Comparison of ENCODE assay signal across 9 cellular contexts in genomic region chr1:155137129-155137528, GRCh38. TPM values are rescaled to one million over a fixed set of nuclear protein-coding genes. Genes with fewer than 3 reads are reported as not detected.
DNase-seq lines count a peak whose midpoint lies in the region; ATAC-seq and TF ChIP-seq lines count a peak whose summit lies in the region.
"Had no signal": no experiment of that assay in that cellular context is flagged by ENCODE, and none has a peak within 500 bp of the region (broad histone marks: within the 10 kb centered on the region; RNA-seq: fewer than 3 reads in every experiment).

No MANE protein-coding gene starts in this region.

- H3K36me3 ChIP-seq in GM06990 (ENCODE audit: control insufficient read depth, insufficient read depth, low read length), result peaks cover 9% of the 10 kb centered on the region
- H3K36me3 ChIP-seq in SU-DHL-6 (ENCODE audit: low read length), result no peaks in the 10 kb centered on the region
- peaks cover 12 to 42% (median 15%) of the 10 kb centered on the region in 3 donors for H3K36me3 ChIP-seq in esophagus squamous epithelium
- peaks cover 5 to 11% of the 10 kb centered on the region in 2 donors for H3K36me3 ChIP-seq in prostate gland
- H3K36me3 ChIP-seq: ovary had no signal

- no peaks in the 10 kb centered on the region for H4K20me1 ChIP-seq in SU-DHL-6 (ENCODE audit: low read depth, low read length)

- TF ChIP-seq CTCF in GM06990 (IDR thresholded peaks at IDR 0.05; ENCODE audit: insufficient read depth, low read length, poor library complexity, severe bottlenecking) (no peak), SU-DHL-6 (IDR thresholded peaks at IDR 0.05; ENCODE audit: insufficient read depth, low read length, poor library complexity, severe bottlenecking) (no peak), esophagus squamous epithelium (IDR thresholded peaks at IDR 0.05) (no peak), prostate gland (IDR thresholded peaks at IDR 0.05) (no peak)

- H3K9ac ChIP-seq in SU-DHL-6 (ENCODE audit: low read length), result peak overlapping the region; percentile 78

- WGBS in esophagus squamous epithelium, 2 donors, result 83% methylated on average over 1 of the region's 1 CpG; no CpG with 5 or more reads in 1 of the 2 donors
- 79% methylated on average over 1 of the region's 1 CpG for WGBS in prostate gland

- H3K9me3 ChIP-seq in SU-DHL-6 (ENCODE audit: insufficient read depth, low read length), result no peaks in the 10 kb centered on the region
- H3K9me3 ChIP-seq in esophagus squamous epithelium, result no peaks in the 10 kb centered on the region
- H3K9me3 ChIP-seq in prostate gland, result no peaks in the 10 kb centered on the region
- H3K9me3 ChIP-seq: ovary had no signal

- H3K4me1 ChIP-seq in esophagus squamous epithelium (peaks cover 25 to 80% (median 46%) of the 10 kb centered on the region in 3 donors), prostate gland (replicated peaks) (peaks cover 24% of the 10 kb centered on the region)

- no peaks in the 10 kb centered on the region for H3K27me3 ChIP-seq in GM06990 (replicated peaks; ENCODE audit: control insufficient read depth, insufficient read depth, low read length)
- H3K27me3 ChIP-seq in SU-DHL-6 (ENCODE audit: low read length), result no peaks in the 10 kb centered on the region
- H3K27me3 ChIP-seq in esophagus squamous epithelium, result no peaks in the 10 kb centered on the region
- no peaks in the 10 kb centered on the region for H3K27me3 ChIP-seq in prostate gland (replicated peaks; ENCODE audit: insufficient read depth)
- H3K27me3 ChIP-seq: ovary had no signal

- H2AFZ ChIP-seq in SU-DHL-6 (ENCODE audit: low read depth, low read length, severe bottlenecking), result no peak overlapping the region

- ATAC-seq in GM18502 (IDR thresholded peaks at IDR 0.05; ENCODE audit: poor library complexity, unreplicated experiment), result no peak

- DNase-seq in GM06990 (ENCODE audit: extremely low read depth, insufficient read length) (no peak), esophagus squamous epithelium (lab: John Stamatoyannopoulos, UW) (no peak), prostate gland (ENCODE audit: low spot score) (no peak), SKM-1 (lab: John Stamatoyannopoulos, UW; ENCODE audit: unreplicated experiment) (no peak), NCI-H1092 treated with DMSO at 0.1 percent for 48 hours (lab: John Stamatoyannopoulos, UW) (no peak), DMS53 treated with DMSO at 0.1 percent for 48 hours (lab: John Stamatoyannopoulos, UW; ENCODE audit: unreplicated experiment) (no peak)
- DNase-seq: ovary had no signal

- intact Hi-C loops in esophagus squamous epithelium (cut with DNase I) (no loop called here), prostate gland (cut with DNase I) (no loop called here)

- H3K9me2 ChIP-seq in SU-DHL-6 (replicated peaks; ENCODE audit: insufficient read depth, low read length), result no peaks in the 10 kb centered on the region

- TF ChIP-seq POLR2A in esophagus squamous epithelium (IDR thresholded peaks at IDR 0.05), result no peak
- no peak for TF ChIP-seq POLR2A in prostate gland (IDR thresholded peaks at IDR 0.05)

- H3K4me3 ChIP-seq in GM06990 (replicated peaks; ENCODE audit: low read depth, low read length), result peak overlapping the region; percentile 70
- H3K4me3 ChIP-seq in SU-DHL-6 (ENCODE audit: insufficient read depth, low read length, poor library complexity, severe bottlenecking), result no peak overlapping the region
- peak overlapping the region in 2 of 4 donors; percentile 77 to 85 for H3K4me3 ChIP-seq in esophagus squamous epithelium
- peak overlapping the region; percentile 49 to 58 for H3K4me3 ChIP-seq in prostate gland

- H3F3A ChIP-seq in SU-DHL-6 (ENCODE audit: insufficient read depth), result peaks cover 24% of the 10 kb centered on the region

- H3K79me2 ChIP-seq in SU-DHL-6 (ENCODE audit: insufficient read depth, low read length), result peaks cover 8% of the 10 kb centered on the region; the same call in 1 of the 2 replicates

- H3K27ac ChIP-seq in SU-DHL-6 (ENCODE audit: low read depth, low read length) (peak overlapping the region; percentile 74), esophagus squamous epithelium (peak overlapping the region; percentile 97 to 100 (median 99)), prostate gland (peak overlapping the region; percentile 94 to 97)
- H3K27ac ChIP-seq: ovary had no signal

- peak overlapping the region; percentile 76 for H3K4me2 ChIP-seq in SU-DHL-6 (ENCODE audit: low read depth, low read length, poor library complexity, severe bottlenecking)

RNA-seq across cellular contexts. Expression of gene SLC50A1, which starts 1.5 kb away (rescaled TPM):
- 10 to 100 TPM; 21.4 to 27.2 (median 26.0) TPM for total RNA-seq in esophagus squamous epithelium
- total RNA-seq in prostate gland, result 10 to 100 TPM; 26.6 to 48.0 TPM

RNA-seq across cellular contexts. Expression of gene DPM3, which starts 3.2 kb away (rescaled TPM):
- total RNA-seq in esophagus squamous epithelium (10 to 100 TPM; 33.1 to 67.7 (median 45.4) TPM), prostate gland (10 to 100 TPM; 93.6 to 97.0 TPM)

RNA-seq across cellular contexts. Expression of gene EFNA1, which starts 9.5 kb away (rescaled TPM):
- total RNA-seq in esophagus squamous epithelium (10 to 100 TPM; 30.2 to 42.9 (median 31.0) TPM), prostate gland (100 to 1,000 TPM in 1 of 2 donors, 10 to 100 TPM in 1; 85.1 to 132 TPM)

RNA-seq across cellular contexts. Expression of gene KRTCAP2, which starts 36.0 kb away (rescaled TPM):
- 100 to 1,000 TPM in 1 of 4 donors, 10 to 100 TPM in 3; 70.8 to 122 (median 73.8) TPM for total RNA-seq in esophagus squamous epithelium
- total RNA-seq in prostate gland, result 100 to 1,000 TPM; 111 to 236 TPM

RNA-seq across cellular contexts. Expression of gene TRIM46, which starts 36.5 kb away (rescaled TPM):
- total RNA-seq in esophagus squamous epithelium (under 1 TPM in 3 of 4 donors, not detected in 1; 0.30 to 0.53 (median 0.38) TPM), prostate gland (1 to 10 TPM in 1 of 2 donors, under 1 TPM in 1; 0.14 to 1.6 TPM)
